In the genomic region with DNA sequence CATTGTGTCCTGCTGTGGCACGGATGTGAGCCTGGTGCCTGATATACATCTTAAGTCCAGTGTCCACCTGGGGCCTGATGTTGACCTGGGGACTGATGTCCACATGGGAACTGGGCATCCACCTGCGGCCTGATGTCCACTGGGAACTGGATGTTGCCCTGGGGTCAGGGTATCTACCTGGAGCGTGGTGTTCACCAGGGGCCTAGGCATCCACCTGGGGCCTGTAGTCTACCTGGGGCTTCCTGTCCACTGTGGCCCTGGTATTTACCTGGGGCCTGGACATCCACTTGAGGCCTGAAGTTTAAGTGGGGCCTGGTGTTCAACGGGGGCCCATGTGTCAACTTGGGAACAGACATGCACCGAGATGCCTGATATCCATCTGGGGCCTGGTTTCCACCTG, we compare ENCODE assay signal across 24 cellular contexts.
"Had no signal": no experiment of that assay in that cellular context is flagged by ENCODE, and none has a peak within 500 bp of the region (broad histone marks: within the 10 kb centered on the region; RNA-seq: fewer than 3 reads in every experiment).

No MANE protein-coding gene starts in this region.

- H3K9me3 ChIP-seq: ovary, psoas muscle, right lobe of liver, sigmoid colon, stomach, thoracic aorta, thyroid gland, tibial nerve, upper lobe of right lung, uterus had no signal

- H3K4me3 ChIP-seq: ovary, psoas muscle, right lobe of liver, sigmoid colon, stomach, thoracic aorta, thyroid gland, tibial nerve, upper lobe of right lung, uterus had no signal

- H3K36me3 ChIP-seq: ovary, right lobe of liver, sigmoid colon, stomach, thyroid gland, tibial nerve, upper lobe of right lung, uterus had no signal

- H3K4me1 ChIP-seq: parathyroid adenoma, psoas muscle, right lobe of liver, thyroid gland, tibial nerve, upper lobe of right lung, uterus had no signal

- H3K9ac ChIP-seq: parathyroid adenoma had no signal

- H2AFZ ChIP-seq: parathyroid adenoma had no signal

- ATAC-seq: naive thymus-derived CD8-positive, alpha-beta T cell; psoas muscle; right lobe of liver; stimulated activated effector memory CD8-positive, alpha-beta T cell treated with anti-CD3 and anti-CD28 coated beads, Interleukin-12 subunit alpha, Interleukin-12 subunit beta, amount 100 ng/mL, for 72 hours; stimulated activated naive B cell treated with anti-CD40 and anti-IgM and Interleukin-4, amounts not matched to agents 10 μg/mL and 1 μg/mL and 100 μg/mL, for 72 hours; upper lobe of right lung had no signal

- H3K27ac ChIP-seq: ovary, parathyroid adenoma, psoas muscle, right lobe of liver, sigmoid colon, stomach, thoracic aorta, thyroid gland, tibial nerve, upper lobe of right lung, uterus had no signal

- DNase-seq: naive B cell; naive thymus-derived CD8-positive, alpha-beta T cell; nephron progenitor cell; occipital lobe; ovary; psoas muscle; right cardiac atrium; right lobe of liver; sigmoid colon; small intestine; stimulated activated CD4-positive, alpha-beta T cell treated with anti-CD3 and anti-CD28 coated beads, Interleukin-15, amount 100 ng/mL, for 24 hours; stimulated activated CD4-positive, alpha-beta T cell treated with anti-CD3 and anti-CD28 coated beads, Interleukin-2, amount 100 ng/mL, for 24 hours; stimulated activated CD4-positive, alpha-beta T cell treated with anti-CD3 and anti-CD28 coated beads, Interleukin-2, amount 100 ng/mL, for 48 hours; stimulated activated CD4-positive, alpha-beta T cell treated with anti-CD3 and anti-CD28 coated beads, Interleukin-4, amount 100 ng/mL, for 24 hours; stimulated activated naive B cell treated with anti-CD40 and anti-IgM and Interleukin-4, amounts not matched to agents 10 μg/mL and 1 μg/mL and 100 μg/mL, for 72 hours; stimulated activated naive CD4-positive, alpha-beta T cell treated with Interleukin-2 at 50 U/mL for 16 hours; stomach; thyroid gland; upper lobe of right lung; uterus had no signal

- H3K27me3 ChIP-seq: ovary, right lobe of liver, sigmoid colon, stomach, thyroid gland, tibial nerve, upper lobe of right lung, uterus had no signal
